16 cellular contexts compared by ENCODE assay signal in genomic region chr15:23416349-23417276, GRCh38. TPM values are rescaled to one million over a fixed set of nuclear protein-coding genes. Genes with fewer than 3 reads are reported as not detected.
A peak's percentile ranks its signal among the peaks of the same experiment; 100 is the strongest.
DNase-seq lines count a peak whose midpoint lies in the region; ATAC-seq and TF ChIP-seq lines count a peak whose summit lies in the region.
"Had no signal": no experiment of that assay in that cellular context is flagged by ENCODE, and none has a peak within 500 bp of the region (broad histone marks: within the 10 kb centered on the region; RNA-seq: fewer than 3 reads in every experiment).

No MANE protein-coding gene starts in this region.

- H3K9me3 ChIP-seq in right cardiac atrium (ENCODE audit: control insufficient read depth, low read length) (no peaks in the 10 kb centered on the region), heart left ventricle (no peaks in the 10 kb centered on the region), endodermal cell (ENCODE audit: control insufficient read depth, low read length) (no peaks in the 10 kb centered on the region), transverse colon (no peaks in the 10 kb centered on the region), esophagus squamous epithelium (no peaks in the 10 kb centered on the region)
- H3K9me3 ChIP-seq: ovary had no signal

- H3K36me3 Mint-ChIP-seq in endodermal cell (ENCODE audit: low read depth): no peaks in the 10 kb centered on the region

- peaks cover 77% of the 10 kb centered on the region for H3K9me3 Mint-ChIP-seq in endodermal cell

- H3K4me3 ChIP-seq in right cardiac atrium (ENCODE audit: low read length) (no peak overlapping the region), heart left ventricle (no peak overlapping the region), endodermal cell (ENCODE audit: low read length) (no peak overlapping the region), transverse colon (no peak overlapping the region), esophagus squamous epithelium (no peak overlapping the region)
- H3K4me3 ChIP-seq: dorsolateral prefrontal cortex, ovary had no signal

- in situ Hi-C loops in transverse colon (cut with MboI; ENCODE audit: low pct_ligation_motif_present in 1 of 4, low pct_unique_long_range_greater_than_20kb in 1 of 4, low sequenced_read_pairs in 3 of 4): no loop called here

- H3K27me3 ChIP-seq in right cardiac atrium (ENCODE audit: control insufficient read depth, insufficient read depth) (no peaks in the 10 kb centered on the region), heart left ventricle (no peaks in the 10 kb centered on the region), endodermal cell (ENCODE audit: control insufficient read depth, insufficient read depth, low read length, poor library complexity, severe bottlenecking) (no peaks in the 10 kb centered on the region), transverse colon (no peaks in the 10 kb centered on the region), esophagus squamous epithelium (no peaks in the 10 kb centered on the region), foreskin keratinocyte (no peaks in the 10 kb centered on the region)
- H3K27me3 ChIP-seq: ovary had no signal

- H3K27ac Mint-ChIP-seq in endodermal cell: no peak overlapping the region

- H3K27ac ChIP-seq in right cardiac atrium (ENCODE audit: low read length) (no peak overlapping the region), heart left ventricle (no peak overlapping the region), endodermal cell (ENCODE audit: low read depth, low read length) (no peak overlapping the region), transverse colon (no peak overlapping the region), esophagus squamous epithelium (no peak overlapping the region), foreskin keratinocyte (no peak overlapping the region)
- H3K27ac ChIP-seq: dorsolateral prefrontal cortex, ovary had no signal

- no peak overlapping the region for H3K9ac ChIP-seq in endodermal cell (ENCODE audit: extremely low read depth, low read length, poor library complexity, severe bottlenecking)

- WGBS in right cardiac atrium: 86% methylated on average over 43 of the region's 43 CpGs
- 85 to 89% (median 87%) methylated on average over 27 to 43 of the region's 43 CpGs for WGBS in heart left ventricle, 4 donors
- 84 to 93% methylated on average over 12 to 43 of the region's 43 CpGs for WGBS in endodermal cell (ENCODE audit: insufficient coverage in 1 of 2, insufficient read length in 1 of 2), 2 experiments
- 82 to 92% methylated on average over 10 to 34 of the region's 43 CpGs for WGBS in transverse colon (ENCODE audit: low coverage in 1 of 2), 2 donors
- 79 to 88% methylated on average over 7 to 18 of the region's 43 CpGs for WGBS in esophagus squamous epithelium, 2 donors

- intact Hi-C loops in right cardiac atrium (cut with DNase I): no loop called here
- intact Hi-C loops in heart left ventricle (cut with DNase I): no loop called here
- intact Hi-C loops in transverse colon (cut with DNase I; ENCODE audit: low total_unique reads): no loop called here
- intact Hi-C loops in esophagus squamous epithelium (cut with DNase I): no loop called here

- no peaks in the 10 kb centered on the region for H3K36me3 ChIP-seq in heart left ventricle
- no peaks in the 10 kb centered on the region for H3K36me3 ChIP-seq in endodermal cell (ENCODE audit: control insufficient read depth, insufficient read depth, low read length)
- no peaks in the 10 kb centered on the region for H3K36me3 ChIP-seq in transverse colon
- H3K36me3 ChIP-seq in esophagus squamous epithelium: no peaks in the 10 kb centered on the region
- H3K36me3 ChIP-seq: ovary had no signal

- H3K4me1 Mint-ChIP-seq in endodermal cell: no peaks in the 10 kb centered on the region

- TF ChIP-seq POLR2A in heart left ventricle (IDR thresholded peaks at IDR 0.05): no peak
- TF ChIP-seq POLR2A in transverse colon (IDR thresholded peaks at IDR 0.05): no peak
- no peak for TF ChIP-seq POLR2A in esophagus squamous epithelium (IDR thresholded peaks at IDR 0.05)

- H3K4me1 ChIP-seq in right cardiac atrium (ENCODE audit: control insufficient read depth, insufficient read depth, low read length) (no peaks in the 10 kb centered on the region), heart left ventricle (peaks cover 0 to 4% (median 0%) of the 10 kb centered on the region in 12 donors), endodermal cell (ENCODE audit: control insufficient read depth, insufficient read depth, low read length) (no peaks in the 10 kb centered on the region), transverse colon (no peaks in the 10 kb centered on the region), esophagus squamous epithelium (no peaks in the 10 kb centered on the region), foreskin keratinocyte (no peaks in the 10 kb centered on the region)

- peak in 1 of 2 donors; percentile 17 for ATAC-seq in right cardiac atrium
- ATAC-seq in heart left ventricle: no peak
- ATAC-seq in HG03175 (IDR thresholded peaks at IDR 0.05; ENCODE audit: unreplicated experiment): peak; percentile 61
- ATAC-seq in foreskin keratinocyte: no peak

- no peak overlapping the region for H3K4me3 Mint-ChIP-seq in endodermal cell

- TF ChIP-seq EP300 in transverse colon (IDR thresholded peaks at IDR 0.05; ENCODE audit: low read depth): no peak

- DNase-seq in right cardiac atrium (peak in 2 of 3 donors; percentile 51 to 69), heart left ventricle (no peak), endodermal cell (peak; percentile 83), transverse colon (peak; percentile 62), esophagus squamous epithelium (lab: John Stamatoyannopoulos, UW) (no peak), foreskin keratinocyte (no peak), DMS79 (lab: John Stamatoyannopoulos, UW) (no peak)
- DNase-seq: ACHN; activated naive CD4-positive, alpha-beta T cell treated with Interleukin-2 at 50 U/mL for 16 hours; NCI-H2081; NK-92 treated with Interleukin-12 subunit alpha and Interleukin-12 subunit beta, amount 100 ng/mL, for 24 hours; ovary; stimulated activated CD4-positive, alpha-beta T cell treated with anti-CD3 and anti-CD28 coated beads, Interleukin-12 subunit alpha, Interleukin-12 subunit beta, amount 100 ng/mL, for 4 hours had no signal

- peaks cover 4% of the 10 kb centered on the region for H3K27me3 Mint-ChIP-seq in endodermal cell (ENCODE audit: insufficient read depth)

- no peak for TF ChIP-seq CTCF in heart left ventricle (IDR thresholded peaks at IDR 0.05)
- no peak for TF ChIP-seq CTCF in endodermal cell (conservative IDR thresholded peaks at IDR 0.05)
- no peak for TF ChIP-seq CTCF in transverse colon (IDR thresholded peaks at IDR 0.05)
- no peak for TF ChIP-seq CTCF in esophagus squamous epithelium (IDR thresholded peaks at IDR 0.05)
- no peak for TF ChIP-seq CTCF in foreskin keratinocyte (conservative IDR thresholded peaks at IDR 0.05)

RNA-seq across cellular contexts. Expression of gene GOLGA6L2, which starts 30.4 kb away (rescaled TPM):
- total RNA-seq in right cardiac atrium: not detected
- not detected for polyA plus RNA-seq in right cardiac atrium
- total RNA-seq in heart left ventricle: not detected
- not detected for polyA plus RNA-seq in heart left ventricle
- not detected for total RNA-seq in endodermal cell
- not detected for polyA plus RNA-seq in endodermal cell (2013, experiment 1 of 2)
- not detected for polyA plus RNA-seq in endodermal cell (2013, experiment 2 of 2)
- not detected for total RNA-seq in transverse colon
- not detected for total RNA-seq in esophagus squamous epithelium
- total RNA-seq in foreskin keratinocyte: not detected in 2 replicates
- polyA plus RNA-seq in foreskin keratinocyte: not detected in 2 replicates
- total RNA-seq: dorsolateral prefrontal cortex, mucosa of gallbladder, ovary had no signal
- polyA plus RNA-seq: ovary had no signal

Comparison
In these comparisons a context has a peak if more than half of its experiments do, and no peak if none do; other contexts are left out.
1. DNase-seq: peak in right cardiac atrium (2 of 3), endodermal cell (single experiment) and transverse colon (single experiment); none in heart left ventricle (0 of 5), esophagus squamous epithelium (single experiment), foreskin keratinocyte (0 of 2) and DMS79 (single experiment).